8 cellular contexts compared by ENCODE assay signal in the genomic region with DNA sequence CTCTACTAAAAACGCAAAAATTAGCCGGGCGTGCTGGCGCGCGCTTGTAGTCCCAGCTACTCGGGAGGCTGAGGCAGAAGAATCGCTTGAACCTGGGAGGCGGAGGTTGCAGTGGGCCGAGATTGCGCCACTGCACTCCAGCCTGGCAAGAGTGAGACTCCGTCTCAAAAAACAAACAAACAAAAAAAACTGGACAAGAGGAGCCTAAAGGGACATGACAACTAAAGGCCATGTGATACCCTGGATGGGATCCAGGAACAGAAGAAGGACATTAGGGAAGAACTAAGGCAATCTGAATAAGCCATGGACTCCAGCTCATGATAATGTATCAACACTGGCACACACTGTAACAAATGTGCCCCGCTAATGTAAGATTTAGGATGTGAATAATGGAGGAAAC. TPM values are rescaled to one million over a fixed set of nuclear protein-coding genes. Genes with fewer than 3 reads are reported as not detected.
DNase-seq lines count a peak whose midpoint lies in the region; ATAC-seq and TF ChIP-seq lines count a peak whose summit lies in the region.
"Not testable (repeated sequence)": the region's sequence is repeated elsewhere in the genome, so short reads cannot be mapped to it uniquely, and the experiment has no call there.

No MANE protein-coding gene starts in this region.

- DNase-seq in NCI-H2029 (lab: John Stamatoyannopoulos, UW) (peak; percentile 80), left lobe of liver (ENCODE audit: low spot score) (peak; percentile 83), trophoblast cell (peak in 1 of 2 donors; percentile 39), superior temporal gyrus (ENCODE audit: extremely low spot score) (peak; percentile 85)
- not testable (repeated sequence) for DNase-seq in activated CD8-positive, alpha-beta memory T cell treated with anti-CD3 and anti-CD28 coated beads, Interleukin-2, amount 10 ng/mL, durations not matched to agents 7 days and 5 days; central memory CD8-positive, alpha-beta T cell (ENCODE audit: low spot score in 2 of 2); foreskin keratinocyte

- not testable (repeated sequence) for H3K4me1 Mint-ChIP-seq in activated CD8-positive, alpha-beta memory T cell treated with anti-CD3 and anti-CD28 coated beads, Interleukin-2, amount 10 ng/mL, durations not matched to agents 7 days and 5 days
- peaks cover 25% of the 10 kb centered on the region for H3K4me1 Mint-ChIP-seq in central memory CD8-positive, alpha-beta T cell

- H3K23ac ChIP-seq in trophoblast cell (ENCODE audit: low read length) = not testable (repeated sequence)

- not testable (repeated sequence) for H4K8ac ChIP-seq in trophoblast cell (ENCODE audit: low read depth, low read length)

- peaks cover 45% of the 10 kb centered on the region for H3K4me1 ChIP-seq in foreskin keratinocyte
- peaks cover 21 to 29% of the 10 kb centered on the region in 2 experiments for H3K4me1 ChIP-seq in trophoblast cell (ENCODE audit: control insufficient read depth in 1 of 2, insufficient read depth in 2 of 2, low read length in 2 of 2)

- not testable (repeated sequence) for H3K79me1 ChIP-seq in trophoblast cell (ENCODE audit: low read length)

- WGBS in trophoblast cell (ENCODE audit: extremely low coverage, insufficient coverage, insufficient read length) = no CpG with 5 or more reads among the region's 13 CpGs

- not testable (repeated sequence) for H4K12ac ChIP-seq in trophoblast cell (ENCODE audit: low read depth, low read length)

- H2AFZ ChIP-seq in trophoblast cell (ENCODE audit: insufficient read depth, low read length, poor library complexity) = not testable (repeated sequence)

- peaks cover 15% of the 10 kb centered on the region for H3K36me3 Mint-ChIP-seq in activated CD8-positive, alpha-beta memory T cell treated with anti-CD3 and anti-CD28 coated beads, Interleukin-2, amount 10 ng/mL, durations not matched to agents 7 days and 5 days
- peaks cover 23% of the 10 kb centered on the region for H3K36me3 Mint-ChIP-seq in central memory CD8-positive, alpha-beta T cell (ENCODE audit: insufficient read depth)

- H3K9me3 ChIP-seq in trophoblast cell (ENCODE audit: insufficient read depth, low read depth, low read length) = not testable (repeated sequence)

- not testable (repeated sequence) for H3K4me2 ChIP-seq in trophoblast cell (ENCODE audit: low read length)

- not testable (repeated sequence) for TF ChIP-seq CTCF in C4-2B (conservative IDR thresholded peaks at IDR 0.05); foreskin keratinocyte (conservative IDR thresholded peaks at IDR 0.05)

- H3K4ac ChIP-seq in trophoblast cell (ENCODE audit: low read depth, low read length) = peak overlapping the region; percentile 42

- not testable (repeated sequence) for H3K27me3 Mint-ChIP-seq in activated CD8-positive, alpha-beta memory T cell treated with anti-CD3 and anti-CD28 coated beads, Interleukin-2, amount 10 ng/mL, durations not matched to agents 7 days and 5 days; central memory CD8-positive, alpha-beta T cell

- H3K9me3 Mint-ChIP-seq in activated CD8-positive, alpha-beta memory T cell treated with anti-CD3 and anti-CD28 coated beads, Interleukin-2, amount 10 ng/mL, durations not matched to agents 7 days and 5 days (ENCODE audit: low read depth); central memory CD8-positive, alpha-beta T cell: not testable (repeated sequence)

- H3K9ac ChIP-seq in trophoblast cell (ENCODE audit: low read length) = not testable (repeated sequence)

- H3K4me3 ChIP-seq in trophoblast cell (ENCODE audit: low read depth, low read length) = not testable (repeated sequence)

- not testable (repeated sequence) for H2AK5ac ChIP-seq in trophoblast cell (ENCODE audit: low read length)

- not testable (repeated sequence) for H3K27me3 ChIP-seq in foreskin keratinocyte; trophoblast cell (ENCODE audit: insufficient read depth, low read length)

- H2BK12ac ChIP-seq in trophoblast cell (ENCODE audit: low read length) = not testable (repeated sequence)

- H3K4me3 Mint-ChIP-seq in activated CD8-positive, alpha-beta memory T cell treated with anti-CD3 and anti-CD28 coated beads, Interleukin-2, amount 10 ng/mL, durations not matched to agents 7 days and 5 days; central memory CD8-positive, alpha-beta T cell: not testable (repeated sequence)

- not testable (repeated sequence) for ATAC-seq in activated CD8-positive, alpha-beta memory T cell treated with anti-CD3 and anti-CD28 coated beads, Interleukin-2, amount 10 ng/mL, durations not matched to agents 7 days and 5 days; central memory CD8-positive, alpha-beta T cell (replicated peaks; ENCODE audit: extremely low read depth, poor library complexity, severe bottlenecking); foreskin keratinocyte
- ATAC-seq in left lobe of liver = peak; percentile 72

- peaks cover 16% of the 10 kb centered on the region for H3K79me2 ChIP-seq in trophoblast cell (ENCODE audit: control insufficient read depth, insufficient read depth, low read length, poor library complexity)

- peak overlapping the region; percentile 66 for H3K27ac ChIP-seq in C4-2B
- peak overlapping the region; percentile 95 for H3K27ac ChIP-seq in foreskin keratinocyte
- not testable (repeated sequence) for H3K27ac ChIP-seq in trophoblast cell (ENCODE audit: low read depth, low read length)

- CTCF ChIA-PET in activated CD8-positive, alpha-beta memory T cell treated with anti-CD3 and anti-CD28 coated beads, Interleukin-2, amount 10 ng/mL, durations not matched to agents 7 days and 5 days (lab: Charles Lee) = not testable (repeated sequence)

- H4K91ac ChIP-seq in trophoblast cell (ENCODE audit: low read depth, low read length) = not testable (repeated sequence)

- H2BK120ac ChIP-seq in trophoblast cell (ENCODE audit: insufficient read depth, low read length, poor library complexity) = not testable (repeated sequence)

- peak overlapping the region; percentile 32 for H3K27ac Mint-ChIP-seq in activated CD8-positive, alpha-beta memory T cell treated with anti-CD3 and anti-CD28 coated beads, Interleukin-2, amount 10 ng/mL, durations not matched to agents 7 days and 5 days
- peak overlapping the region; percentile 62 for H3K27ac Mint-ChIP-seq in central memory CD8-positive, alpha-beta T cell (ENCODE audit: low read depth)

- H3K14ac ChIP-seq in trophoblast cell (ENCODE audit: low read length) = not testable (repeated sequence)

- not testable (repeated sequence) for H3K18ac ChIP-seq in trophoblast cell (ENCODE audit: low read length)

- H3K36me3 ChIP-seq in trophoblast cell (ENCODE audit: control insufficient read depth in 1 of 2, insufficient read depth in 2 of 2, low read length in 2 of 2) = peaks cover 77 to 79% of the 10 kb centered on the region in 2 experiments

- not testable (repeated sequence) for H2BK5ac ChIP-seq in trophoblast cell (ENCODE audit: low read depth, low read length, poor library complexity)

RNA-seq across cellular contexts. Expression of a gene that starts 15.8 kb away (rescaled TPM):
- total RNA-seq in activated CD8-positive, alpha-beta memory T cell treated with anti-CD3 and anti-CD28 coated beads, Interleukin-2, amount 10 ng/mL, durations not matched to agents 7 days and 5 days = 10 to 100 TPM; 24.2 to 25.4 TPM
- 58.2 and 67.4 TPM in 2 replicates for total RNA-seq in foreskin keratinocyte
- polyA plus RNA-seq in foreskin keratinocyte = 57.0 and 65.6 TPM in 2 replicates
- total RNA-seq in left lobe of liver = 9.1 TPM
- 132 and 134 TPM in 2 replicates for polyA plus RNA-seq in trophoblast cell (2013)

RNA-seq across cellular contexts. Expression of a gene that starts 24.8 kb away (rescaled TPM):
- total RNA-seq in activated CD8-positive, alpha-beta memory T cell treated with anti-CD3 and anti-CD28 coated beads, Interleukin-2, amount 10 ng/mL, durations not matched to agents 7 days and 5 days = 100 to 1,000 TPM; 140 to 158 TPM
- total RNA-seq in foreskin keratinocyte = 79.8 and 81.9 TPM in 2 replicates
- polyA plus RNA-seq in foreskin keratinocyte = 82.0 and 85.8 TPM in 2 replicates
- total RNA-seq in left lobe of liver = 30.9 TPM
- polyA plus RNA-seq in trophoblast cell (2013) = 238 and 250 TPM in 2 replicates

RNA-seq across cellular contexts. Expression of a gene that starts 52.9 kb away (rescaled TPM):
- 10 to 100 TPM; 32.6 to 34.6 TPM for total RNA-seq in activated CD8-positive, alpha-beta memory T cell treated with anti-CD3 and anti-CD28 coated beads, Interleukin-2, amount 10 ng/mL, durations not matched to agents 7 days and 5 days
- 24.1 and 25.7 TPM in 2 replicates for total RNA-seq in foreskin keratinocyte
- polyA plus RNA-seq in foreskin keratinocyte = 31.9 and 32.3 TPM in 2 replicates
- 215 TPM for total RNA-seq in left lobe of liver
- polyA plus RNA-seq in trophoblast cell (2013) = 167 and 177 TPM in 2 replicates
